8 cellular contexts compared by ENCODE assay signal in the genomic region with DNA sequence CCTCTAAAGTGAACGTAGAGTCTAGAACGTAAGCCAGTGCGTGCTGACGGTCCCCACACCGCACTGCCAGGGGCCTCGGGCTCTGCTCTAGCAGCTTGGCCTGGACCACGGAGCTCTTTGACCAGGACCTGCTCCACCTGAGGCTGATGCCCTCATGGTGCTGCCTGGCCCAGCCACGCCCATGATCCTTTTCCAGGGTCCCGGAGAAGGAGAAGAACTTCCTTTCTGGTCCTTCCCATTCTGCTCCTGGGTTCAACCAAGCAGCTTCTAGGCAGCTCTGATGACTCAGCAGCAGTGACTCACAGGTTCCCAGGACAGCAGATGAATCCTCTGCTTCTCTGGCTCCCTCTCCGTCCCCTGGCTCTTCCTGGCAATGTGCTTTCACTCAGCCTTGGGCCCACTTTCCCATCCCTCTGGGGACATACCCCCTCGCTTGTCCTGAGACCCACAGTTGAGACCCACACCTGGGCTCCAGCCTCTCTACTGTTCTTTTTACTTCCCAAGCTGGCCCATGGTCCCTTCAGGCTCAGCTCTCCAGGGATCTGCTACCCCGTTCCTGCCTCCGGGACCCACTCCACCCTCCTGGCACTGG.
A peak's percentile ranks its signal among the peaks of the same experiment; 100 is the strongest.
DNase-seq lines count a peak whose midpoint lies in the region; ATAC-seq and TF ChIP-seq lines count a peak whose summit lies in the region.

No MANE protein-coding gene starts in this region.

- 75 to 86% methylated on average over 13 of the region's 13 CpGs for WGBS in lung, 2 donors

- H3K4me1 ChIP-seq in lung (ENCODE audit: control insufficient read depth in 2 of 2, insufficient read depth in 2 of 2, low read length in 2 of 2) = peaks cover 0 to 8% of the 10 kb centered on the region in 2 donors
- H3K4me1 ChIP-seq in Karpas-422 (ENCODE audit: low read length) = no peaks in the 10 kb centered on the region

- in situ Hi-C loops in brain microvascular endothelial cell (cut with HindIII; ENCODE audit: low pct_ligation_motif_present, low sequenced_read_pairs) = no loop called here

- H3K4me3 ChIP-seq in AG04450 (ENCODE audit: low read depth, low read length) (no peak overlapping the region), brain microvascular endothelial cell (ENCODE audit: low read depth, low read length) (no peak overlapping the region), lung (no peak overlapping the region), Karpas-422 (ENCODE audit: low read length) (no peak overlapping the region)

- CTCF ChIA-PET in AG04450 (lab: Charles Lee) = no interaction called here

- H3K27me3 ChIP-seq in AG04450 (ENCODE audit: control insufficient read depth, insufficient read depth, low read length) (peaks cover 2% of the 10 kb centered on the region), brain microvascular endothelial cell (replicated peaks) (no peaks in the 10 kb centered on the region), lung (ENCODE audit: control insufficient read depth, insufficient read depth) (no peaks in the 10 kb centered on the region), Karpas-422 (ENCODE audit: low read length) (no peaks in the 10 kb centered on the region)

- H3K79me2 ChIP-seq in Karpas-422 (ENCODE audit: low read length) = no peaks in the 10 kb centered on the region

- DNase-seq in AG04450 (ENCODE audit: low read depth, low spot score) (peak; percentile 68), HT-29 (ENCODE audit: low spot score) (peak; percentile 59), brain microvascular endothelial cell (peak; percentile 89), lung (ENCODE audit: low spot score) (peak; percentile 46), DMS153 treated with DMSO at 0.1 percent for 48 hours (lab: John Stamatoyannopoulos, UW; ENCODE audit: unreplicated experiment) (no peak), Karpas-422 (no peak)
- no peak for DNase-seq in activated T-cell treated with anti-CD3 and anti-CD28 coated beads, Interleukin-2, amount 50 U/mL, for 1 hour
- no peak for DNase-seq in effector CD8-positive, alpha-beta T cell (lab: John Stamatoyannopoulos, UW)

- POLR2A ChIA-PET in AG04450 (lab: Yijun Ruan, JAX) = interaction anchor here (0.5 kb wide), 1 partner anchor 119 kb away, joined by 3 read pairs; no protein-coding TSS in a partner anchor

- H3K9ac ChIP-seq in Karpas-422 (ENCODE audit: low read length) = no peak overlapping the region

- H3K4me2 ChIP-seq in Karpas-422 (ENCODE audit: low read depth, low read length, poor library complexity, severe bottlenecking) = no peak overlapping the region

- H2AFZ ChIP-seq in Karpas-422 (ENCODE audit: low read length) = no peak overlapping the region

- H3K9me2 ChIP-seq in Karpas-422 (replicated peaks; ENCODE audit: insufficient read depth, low read length) = no peaks in the 10 kb centered on the region

- H3K27ac ChIP-seq in AG04450 (ENCODE audit: low read depth, low read length) (peak overlapping the region; percentile 21), brain microvascular endothelial cell (no peak overlapping the region), lung (ENCODE audit: low read depth in 1 of 2, low read length in 1 of 2) (no peak overlapping the region), Karpas-422 (ENCODE audit: low read length) (no peak overlapping the region)

- H3K36me3 ChIP-seq in brain microvascular endothelial cell (replicated peaks) (no peaks in the 10 kb centered on the region), lung (ENCODE audit: control insufficient read depth in 2 of 2, insufficient read depth in 2 of 2, low read length in 2 of 2) (no peaks in the 10 kb centered on the region), Karpas-422 (ENCODE audit: insufficient read depth, low read length) (no peaks in the 10 kb centered on the region)

- H3K9me3 ChIP-seq in AG04450 (ENCODE audit: control insufficient read depth, insufficient read depth, low read length) (no peaks in the 10 kb centered on the region), lung (ENCODE audit: control insufficient read depth in 2 of 2, insufficient read depth in 1 of 2, low read length in 1 of 2) (no peaks in the 10 kb centered on the region), Karpas-422 (ENCODE audit: low read length) (no peaks in the 10 kb centered on the region)

- H4K20me1 ChIP-seq in Karpas-422 (ENCODE audit: insufficient read depth, low read depth, low read length) = no peaks in the 10 kb centered on the region

- TF ChIP-seq CTCF in AG04450 (IDR thresholded peaks at IDR 0.05; ENCODE audit: low read depth, low read length) (no peak), brain microvascular endothelial cell (IDR thresholded peaks at IDR 0.05; ENCODE audit: low read depth, low read length, missing control alignments) (no peak), lung (IDR thresholded peaks at IDR 0.05; ENCODE audit: control extremely low read depth, extremely low read depth) (no peak)

- peak; percentile 52 for ATAC-seq in lung (ENCODE audit: insufficient read depth, low FRiP score)

Comparison
In these comparisons a context has a peak if more than half of its experiments do, and no peak if none do; other contexts are left out.
1. DNase-seq: peak in AG04450 (single experiment), HT-29 (single experiment), brain microvascular endothelial cell (single experiment) and lung (single experiment); none in DMS153 treated with DMSO at 0.1 percent for 48 hours (single experiment), Karpas-422 (single experiment), activated T-cell treated with anti-CD3 and anti-CD28 coated beads, Interleukin-2, amount 50 U/mL, for 1 hour (single experiment) and effector CD8-positive, alpha-beta T cell (single experiment).